ENCODE assay signal across 19 cellular contexts in genomic region chr18:4286256-4286655, GRCh38.
"Had no signal": no experiment of that assay in that cellular context is flagged by ENCODE, and none has a peak within 500 bp of the region (broad histone marks: within the 10 kb centered on the region; RNA-seq: fewer than 3 reads in every experiment).

No MANE protein-coding gene starts in this region.

- H3K27me3 Mint-ChIP-seq: IgD-negative memory B cell had no signal

- H3K27ac Mint-ChIP-seq: IgD-negative memory B cell had no signal

- H3K4me3 ChIP-seq: K562 had no signal

- H3K4me3 Mint-ChIP-seq: IgD-negative memory B cell had no signal

- DNase-seq: Kasumi-1, MM.1S, NCI-H1092 treated with DMSO at 0.1 percent for 48 hours, NCI-H1436, NCI-H187, NCI-H2029, NCI-H2081 treated with DMSO at 0.1 percent for 48 hours, NCI-H2171, NCI-H226, NCI-H510A, NCI-H524 treated with DMSO at 0.1 percent for 48 hours, NCI-H774, SHP77 had no signal

- H3K27ac ChIP-seq: HL-60, KMS-11, RWPE1 had no signal

- H3K4me1 Mint-ChIP-seq: IgD-negative memory B cell had no signal

- H3K4me2 ChIP-seq: KMS-11 had no signal

- H3K36me3 Mint-ChIP-seq: IgD-negative memory B cell had no signal

- FAIRE-seq: HTR-8/SVneo, K562 had no signal

- H3K9ac ChIP-seq: KMS-11 had no signal
